27 cellular contexts compared by ENCODE assay signal in the genomic region with DNA sequence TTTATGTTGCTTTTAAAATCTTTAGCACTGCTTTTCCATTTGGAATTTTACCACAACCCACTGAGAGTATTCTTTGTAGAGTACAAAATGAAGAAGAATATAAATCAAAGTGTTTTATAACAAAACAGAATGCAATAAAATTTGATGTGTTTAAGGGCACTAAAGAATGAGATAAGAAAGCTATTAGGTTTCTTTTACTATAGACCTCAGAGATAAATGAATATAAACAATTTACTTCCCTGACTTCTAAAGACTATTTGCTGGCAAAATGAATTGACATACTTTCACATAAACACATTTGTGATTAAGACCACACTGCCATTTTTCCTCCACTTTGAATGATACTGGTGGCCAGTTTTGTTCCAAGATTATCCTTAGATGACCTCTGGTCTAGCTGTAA.
"Had no signal": no experiment of that assay in that cellular context is flagged by ENCODE, and none has a peak within 500 bp of the region (broad histone marks: within the 10 kb centered on the region; RNA-seq: fewer than 3 reads in every experiment).

No MANE protein-coding gene starts in this region.

- ATAC-seq: activated CD4-positive, alpha-beta T cell treated with anti-CD3 and anti-CD28 coated beads for 36 hours; activated CD8-positive, alpha-beta memory T cell treated with anti-CD3 and anti-CD28 coated beads, Interleukin-2, amount 10 ng/mL, durations not matched to agents 7 days and 5 days; activated CD8-positive, alpha-beta T cell treated with anti-CD3 and anti-CD28 coated beads, Interleukin-2, amount 10 ng/mL, durations not matched to agents 7 days and 5 days; activated naive CD4-positive, alpha-beta T cell treated with anti-CD3 and anti-CD28 coated beads, Interleukin-2, amount 50 U/mL, for 72 hours; effector memory CD8-positive, alpha-beta T cell had no signal

- DNase-seq: activated CD4-positive, alpha-beta memory T cell treated with anti-CD3 and anti-CD28 coated beads for 36 hours; activated CD4-positive, alpha-beta T cell treated with anti-CD3 and anti-CD28 coated beads for 36 hours; activated CD4-positive, alpha-beta T cell treated with anti-CD3 and anti-CD28 coated beads, Interleukin-2, amount 10 ng/mL, durations not matched to agents 24 days and 14 days; activated CD4-positive, CD25-positive, alpha-beta regulatory T cell; activated CD4-positive, CD25-positive, alpha-beta regulatory T cell treated with anti-CD3 and anti-CD28 coated beads, Interleukin-2, amount 50 U/mL, for 72 hours; activated CD8-positive, alpha-beta memory T cell treated with anti-CD3 and anti-CD28 coated beads, Interleukin-2, amount 10 ng/mL, durations not matched to agents 7 days and 5 days; activated CD8-positive, alpha-beta memory T cell treated with anti-CD3 and anti-CD28 coated beads, Interleukin-2, amount 50 U/mL, for 4 hours; activated CD8-positive, alpha-beta T cell treated with anti-CD3 and anti-CD28 coated beads, Interleukin-2, amount 10 ng/mL, durations not matched to agents 7 days and 5 days; activated effector memory CD4-positive, alpha-beta T cell treated with anti-CD3 and anti-CD28 coated beads, Interleukin-2, amount 50 U/mL, for 16 hours; activated naive CD4-positive, alpha-beta T cell; activated naive CD4-positive, alpha-beta T cell treated with anti-CD3 and anti-CD28 coated beads, Interleukin-2, amount 10 ng/mL, durations not matched to agents 7 days and 5 days; activated naive CD8-positive, alpha-beta T cell treated with anti-CD3 and anti-CD28 coated beads, Interleukin-2, amount 10 ng/mL, durations not matched to agents 7 days and 5 days; activated T-cell treated with anti-CD3 and anti-CD28 coated beads, Interleukin-2, amount 50 U/mL, for 1 hour; activated T-cell treated with anti-CD3 and anti-CD28 coated beads, Interleukin-2, amount 50 U/mL, for 48 hours; brain microvascular endothelial cell; cortex of kidney; dermis blood vessel endothelial cell; effector CD4-positive, alpha-beta T cell; effector memory CD8-positive, alpha-beta T cell; erythroblast; head of caudate nucleus; T-helper 2 cell had no signal

- H3K27me3 ChIP-seq: brain microvascular endothelial cell, esophagus muscularis mucosa had no signal

- H3K4me1 ChIP-seq: esophagus muscularis mucosa had no signal

- H3K27ac ChIP-seq: brain microvascular endothelial cell, esophagus muscularis mucosa had no signal

- FAIRE-seq: astrocyte, bronchial epithelial cell, frontal cortex had no signal
